In the genomic region with DNA sequence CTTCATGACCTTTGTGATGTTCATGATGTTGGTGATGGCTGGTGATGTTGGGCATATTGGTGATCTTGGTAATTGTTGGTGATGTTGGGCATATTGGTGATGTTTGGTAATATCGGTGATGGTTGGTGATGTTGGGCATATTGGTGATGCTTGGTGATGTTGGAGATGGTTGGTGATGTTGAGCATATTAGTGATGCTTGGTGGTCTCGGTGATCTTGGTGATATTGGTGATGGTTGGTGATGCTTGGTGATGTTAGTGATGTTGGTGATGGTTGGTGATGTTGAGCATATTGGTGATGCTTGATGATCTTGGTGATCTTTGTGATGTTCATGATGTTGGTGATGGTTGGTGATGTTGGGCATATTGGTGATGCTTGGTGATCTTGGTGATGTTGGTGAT, we compare ENCODE assay signal across 30 cellular contexts.
"Had no signal": no experiment of that assay in that cellular context is flagged by ENCODE, and none has a peak within 500 bp of the region (broad histone marks: within the 10 kb centered on the region; RNA-seq: fewer than 3 reads in every experiment).

No MANE protein-coding gene starts in this region.

- H3K27me3 ChIP-seq: brain microvascular endothelial cell, gastrocnemius medialis had no signal

- ATAC-seq: activated CD4-positive, CD25-positive, alpha-beta regulatory T cell treated with anti-CD3 and anti-CD28 coated beads, Interleukin-2, amount 50 U/mL, for 24 hours; activated CD8-positive, alpha-beta T cell treated with anti-CD3 and anti-CD28 coated beads for 36 hours; activated T-cell treated with anti-CD3 and anti-CD28 coated beads, Interleukin-2, amount 50 U/mL, for 4 hours; activated T-helper 17 cell treated with anti-CD3 and anti-CD28 coated beads, Interleukin-2, amount 50 U/mL, for 72 hours; effector memory CD8-positive, alpha-beta T cell; foreskin keratinocyte; gastrocnemius medialis; heart left ventricle; T-helper 17 cell had no signal

- H3K4me1 ChIP-seq: esophagus muscularis mucosa, foreskin keratinocyte, gastrocnemius medialis, heart left ventricle had no signal

- H3K4me3 ChIP-seq: esophagus muscularis mucosa, gastrocnemius medialis, heart left ventricle had no signal

- H3K36me3 ChIP-seq: brain microvascular endothelial cell, esophagus muscularis mucosa, gastrocnemius medialis, heart left ventricle, WERI-Rb-1 had no signal

- H3K27ac ChIP-seq: brain microvascular endothelial cell, esophagus muscularis mucosa, foreskin keratinocyte, gastrocnemius medialis, heart left ventricle, WERI-Rb-1 had no signal

- DNase-seq: activated B cell treated with CpG ODN at 0.5 μM for 24 hours; activated CD4-positive, alpha-beta T cell treated with anti-CD3 and anti-CD28 coated beads for 48 hours; activated CD4-positive, alpha-beta T cell treated with anti-CD3 and anti-CD28 coated beads, Interleukin-2, amount 50 U/mL, for 1 hour; activated CD4-positive, alpha-beta T cell treated with anti-CD3 and anti-CD28 coated beads, Interleukin-2, amount 50 U/mL, for 48 hours; activated CD8-positive, alpha-beta memory T cell treated with anti-CD3 and anti-CD28 coated beads for 24 hours; activated CD8-positive, alpha-beta T cell treated with anti-CD3 and anti-CD28 coated beads for 36 hours; activated effector memory CD4-positive, alpha-beta T cell treated with Interleukin-2 at 50 U/mL for 16 hours; activated gamma-delta T cell treated with Interleukin-2 at 50 U/mL for 16 hours; activated naive CD4-positive, alpha-beta T cell treated with anti-CD3 and anti-CD28 coated beads, Interleukin-2, amount 50 U/mL, for 16 hours; activated naive CD4-positive, alpha-beta T cell treated with Interleukin-2 at 50 U/mL for 16 hours; activated T-cell treated with anti-CD3 and anti-CD28 coated beads, Interleukin-2, amount 50 U/mL, for 4 hours; amniotic stem cell; anterior cingulate cortex; brain microvascular endothelial cell; caudate nucleus; cortex of kidney; dermis blood vessel endothelial cell; effector CD4-positive, alpha-beta T cell; effector memory CD8-positive, alpha-beta T cell; erythroblast; foreskin keratinocyte; gastrocnemius medialis; glutamatergic neuron; heart left ventricle; T-helper 17 cell; T1000; WERI-Rb-1 had no signal

- H3K9me3 ChIP-seq: esophagus muscularis mucosa, gastrocnemius medialis had no signal
